In genomic region chr7:229184-229964, GRCh38 we compare ENCODE assay signal across 10 cellular contexts. TPM values are rescaled to one million over a fixed set of nuclear protein-coding genes. Genes with fewer than 3 reads are reported as not detected.
DNase-seq lines count a peak whose midpoint lies in the region; ATAC-seq, FAIRE-seq and TF ChIP-seq lines count a peak whose summit lies in the region.
"Had no signal": no experiment of that assay in that cellular context is flagged by ENCODE, and none has a peak within 500 bp of the region (broad histone marks: within the 10 kb centered on the region; RNA-seq: fewer than 3 reads in every experiment).

No MANE protein-coding gene starts in this region.

- H2AFZ ChIP-seq in neural progenitor cell (replicated peaks) = no peak overlapping the region

- H3K4me1 ChIP-seq in SJSA1 (replicated peaks) (peaks cover 65% of the 10 kb centered on the region), neural progenitor cell (no peaks in the 10 kb centered on the region), vagina (peaks cover 51% of the 10 kb centered on the region)

- no peaks in the 10 kb centered on the region for H3K36me3 ChIP-seq in SJSA1
- no peaks in the 10 kb centered on the region for H3K36me3 ChIP-seq in neural progenitor cell
- no peaks in the 10 kb centered on the region for H3K36me3 ChIP-seq in vagina

- H3K4me3 ChIP-seq in SJSA1 (no peak overlapping the region), fibroblast of villous mesenchyme (ENCODE audit: low read depth, low read length) (no peak overlapping the region), neural progenitor cell (no peak overlapping the region), vagina (no peak overlapping the region)

- TF ChIP-seq CTCF in fibroblast of villous mesenchyme (IDR thresholded peaks at IDR 0.05; ENCODE audit: insufficient read depth, low read depth, low read length) (no peak), neural progenitor cell (IDR thresholded peaks at IDR 0.05) (no peak), vagina (IDR thresholded peaks at IDR 0.05) (no peak)

- DNase-seq in SJSA1 (ENCODE audit: low read depth in 1 of 2, low spot score in 2 of 2) (peak; percentile 87 to 90), fibroblast of villous mesenchyme (ENCODE audit: low read depth) (peak; percentile 87), neural progenitor cell (ENCODE audit: low spot score) (no peak), vagina (ENCODE audit: extremely low spot score in 2 of 2) (peak in 1 of 2 donors; percentile 93), GM19240 (ENCODE audit: insufficient read length, low spot score) (no peak), GM12891 (ENCODE audit: insufficient read length, low spot score) (no peak)
- DNase-seq: activated CD8-positive, alpha-beta T cell treated with anti-CD3 and anti-CD28 coated beads, Interleukin-2, amount 10 ng/mL, durations not matched to agents 7 days and 5 days had no signal

- intact Hi-C loops in vagina (cut with DNase I) = no loop called here

- no peak overlapping the region for H3K4me3 Mint-ChIP-seq in neural progenitor cell
- H3K4me3 Mint-ChIP-seq: activated CD8-positive, alpha-beta T cell treated with anti-CD3 and anti-CD28 coated beads, Interleukin-2, amount 10 ng/mL, durations not matched to agents 7 days and 5 days; neural crest cell had no signal

- no peak overlapping the region for H3K4me2 ChIP-seq in neural progenitor cell
- H3K4me2 ChIP-seq: KMS-11 had no signal

- ATAC-seq in GM18498 (IDR thresholded peaks at IDR 0.05; ENCODE audit: unreplicated experiment) = no peak
- ATAC-seq: activated CD8-positive, alpha-beta T cell treated with anti-CD3 and anti-CD28 coated beads, Interleukin-2, amount 10 ng/mL, durations not matched to agents 7 days and 5 days had no signal

- peaks cover 4% of the 10 kb centered on the region for H3K36me3 Mint-ChIP-seq in neural progenitor cell

- H3K9me3 ChIP-seq in SJSA1 (replicated peaks) = no peaks in the 10 kb centered on the region; the same call in 1 of the 2 replicates
- H3K9me3 ChIP-seq in neural progenitor cell (ENCODE audit: low read depth) = no peaks in the 10 kb centered on the region
- no peaks in the 10 kb centered on the region for H3K9me3 ChIP-seq in vagina

- H3K9ac ChIP-seq in neural progenitor cell = no peak overlapping the region
- H3K9ac ChIP-seq: KMS-11 had no signal

- no peaks in the 10 kb centered on the region for H3F3A ChIP-seq in neural progenitor cell (ENCODE audit: low read depth)

- H3K27ac Mint-ChIP-seq in neural progenitor cell = peak overlapping the region; percentile 72
- H3K27ac Mint-ChIP-seq: activated CD8-positive, alpha-beta T cell treated with anti-CD3 and anti-CD28 coated beads, Interleukin-2, amount 10 ng/mL, durations not matched to agents 7 days and 5 days had no signal

- peaks cover 6% of the 10 kb centered on the region for H3K9me3 Mint-ChIP-seq in neural progenitor cell
- H3K9me3 Mint-ChIP-seq: neural crest cell had no signal

- H3K27me3 ChIP-seq in SJSA1 (replicated peaks) (no peaks in the 10 kb centered on the region), neural progenitor cell (no peaks in the 10 kb centered on the region), vagina (no peaks in the 10 kb centered on the region)

- no peaks in the 10 kb centered on the region for H3K79me2 ChIP-seq in neural progenitor cell (ENCODE audit: low read depth)

- FAIRE-seq in GM12891 (lab: Jason Lieb, UNC) = no peak

- peak overlapping the region; percentile 44; the same call in 1 of the 2 replicates for H3K27ac ChIP-seq in SJSA1
- H3K27ac ChIP-seq in neural progenitor cell = no peak overlapping the region
- H3K27ac ChIP-seq in vagina = peak overlapping the region; percentile 71
- H3K27ac ChIP-seq: KMS-11 had no signal

- peaks cover 13% of the 10 kb centered on the region for H3K4me1 Mint-ChIP-seq in neural progenitor cell

- peaks cover 6% of the 10 kb centered on the region for H3K27me3 Mint-ChIP-seq in neural progenitor cell (ENCODE audit: insufficient read depth, low read depth)

- TF ChIP-seq POLR2A in vagina (IDR thresholded peaks at IDR 0.05) (no peak), GM12891 (IDR thresholded peaks at IDR 0.05; ENCODE audit: low read depth, low read length) (no peak)

- no peaks in the 10 kb centered on the region for H4K20me1 ChIP-seq in neural progenitor cell (ENCODE audit: low read depth)

TF ChIP-seq in GM12891, 5 proteins besides CTCF, POLR2A, EP300 and RAD21:
- TF ChIP-seq POU2F2 (IDR thresholded peaks at IDR 0.05; ENCODE audit: low read depth, low read length) (no peak), POLR2AphosphoS5 (IDR thresholded peaks at IDR 0.05; ENCODE audit: low read depth, low read length) (no peak), TAF1 (IDR thresholded peaks at IDR 0.05; ENCODE audit: low read depth, low read length) (no peak), SPI1 (IDR thresholded peaks at IDR 0.05; ENCODE audit: low read depth, low read length) (no peak), PAX5 (IDR thresholded peaks at IDR 0.05; ENCODE audit: insufficient read depth, low read length, severe bottlenecking) (no peak)
TF ChIP-seq in GM12891: peak in this region for 0.

RNA-seq across cellular contexts. Expression of gene FAM20C, which starts 37.0 kb away (rescaled TPM):
- total RNA-seq in SJSA1 (2014; rRNA removed; shearing (Covaris generic)) = 0.18 and 2.0 TPM in 2 replicates
- 16.8 and 33.2 TPM in 2 replicates for total RNA-seq in fibroblast of villous mesenchyme
- 3.8 and 4.7 TPM in 2 replicates for total RNA-seq in neural progenitor cell (ENCODE audit: low replicate concordance)
- total RNA-seq in vagina = 22.1 TPM
- not detected for polyA plus RNA-seq in GM12891 (2012; ENCODE audit: low read depth, missing spikeins)

Comparison
In these comparisons a context has a peak if more than half of its experiments do, and no peak if none do; other contexts are left out.
1. DNase-seq: peak in SJSA1 (2 of 2) and fibroblast of villous mesenchyme (single experiment); none in neural progenitor cell (single experiment), GM19240 (single experiment) and GM12891 (single experiment).